Comparison of ENCODE assay signal across 8 cellular contexts in genomic region chr4:15681372-15682339, GRCh38. TPM values are rescaled to one million over a fixed set of nuclear protein-coding genes. Genes with fewer than 3 reads are reported as not detected.
DNase-seq lines count a peak whose midpoint lies in the region; ATAC-seq and TF ChIP-seq lines count a peak whose summit lies in the region.

TSS of gene FAM200B (plus strand) at chr4:15681827. CDS start at chr4:15686978, 5,151 bp downstream.

- no peaks in the 10 kb centered on the region for H3K27me3 ChIP-seq in ovary
- H3K27me3 ChIP-seq in thyroid gland = no peaks in the 10 kb centered on the region

- H3K9me3 ChIP-seq in ovary (no peaks in the 10 kb centered on the region), thyroid gland (no peaks in the 10 kb centered on the region)

- H3K4me1 ChIP-seq in ovary (ENCODE audit: insufficient read depth) (peaks cover 2% of the 10 kb centered on the region), thyroid gland (peaks cover 0 to 12% of the 10 kb centered on the region in 2 donors)

- intact Hi-C loops in Right ventricle myocardium inferior (cut with DNase I) (loop anchor here (2.0 kb wide), 1 partner anchor 27 kb away; the partner anchor contains the start of gene FBXL5), ovary (cut with DNase I) (no loop called here), thyroid gland (cut with DNase I) (no loop called here)

- ATAC-seq in HG02759 (IDR thresholded peaks at IDR 0.05; ENCODE audit: unreplicated experiment) (peak; percentile 89), Right ventricle myocardium inferior (peak; percentile 99)

- 1% methylated on average over 56 of the region's 56 CpGs for WGBS in ovary, 3 donors
- WGBS in thyroid gland, 2 donors = 0 to 1% methylated on average over 37 to 53 of the region's 56 CpGs

- DNase-seq in GM12864 (ENCODE audit: low read depth) (peak; percentile 93), NCI-H1417 (lab: John Stamatoyannopoulos, UW) (peak; percentile 99 to 100 (median 99)), SW 1271 (lab: John Stamatoyannopoulos, UW) (peak; percentile 97 to 98), Right ventricle myocardium inferior (ENCODE audit: missing footprints) (peak; percentile 100), ovary (peak; percentile 99 to 100 (median 100)), thyroid gland (peak; percentile 98 to 99)
- DNase-seq in activated naive CD8-positive, alpha-beta T cell treated with anti-CD3 and anti-CD28 coated beads, Interleukin-2, amount 50 U/mL, for 16 hours (ENCODE audit: low read depth, low spot score) = peak; percentile 91

- no peaks in the 10 kb centered on the region for H3K36me3 ChIP-seq in ovary
- no peaks in the 10 kb centered on the region for H3K36me3 ChIP-seq in thyroid gland

- H3K27ac ChIP-seq in ovary (peak within 1 kb of the TSS in 1 of 2 donors; percentile 83), thyroid gland (peak within 1 kb of the TSS; percentile 91 to 95 (median 94))

- TF ChIP-seq EP300 in ovary (IDR thresholded peaks at IDR 0.05) = no peak

- H3K4me3 ChIP-seq in GM12864 (ENCODE audit: low read depth, low read length) = peak within 1 kb of the TSS; percentile 61
- peak within 1 kb of the TSS; percentile 56 for H3K4me3 ChIP-seq in ovary
- peak within 1 kb of the TSS; percentile 22 to 74 (median 73) for H3K4me3 ChIP-seq in thyroid gland (replicated peaks in 1 of 3)

- TF ChIP-seq CTCF in GM12864 (IDR thresholded peaks at IDR 0.05; ENCODE audit: low read depth, low read length, missing control alignments) (no peak), ovary (IDR thresholded peaks at IDR 0.05) (peak; percentile 11 to 43 (median 39)), thyroid gland (IDR thresholded peaks at IDR 0.05) (peak in 4 of 6 experiments; percentile 7 to 54 (median 39))

- peak; percentile 82 for TF ChIP-seq POLR2A in ovary (IDR thresholded peaks at IDR 0.05)
- peak; percentile 68 to 95 for TF ChIP-seq POLR2A in thyroid gland (IDR thresholded peaks at IDR 0.05)

RNA-seq across cellular contexts. Expression of gene FAM200B, which starts in this region (rescaled TPM):
- 25.2 TPM for total RNA-seq in Right ventricle myocardium inferior
- total RNA-seq in ovary = 10 to 100 TPM; 40.7 to 60.0 (median 50.3) TPM
- polyA plus RNA-seq in ovary = 10 to 100 TPM; 67.1 to 69.2 TPM
- total RNA-seq in thyroid gland = 10 to 100 TPM; 62.4 to 85.6 (median 73.2) TPM
